In genomic region chr3:129558772-129559564, GRCh38 we compare ENCODE assay signal across 13 cellular contexts. TPM values are rescaled to one million over a fixed set of nuclear protein-coding genes. Genes with fewer than 3 reads are reported as not detected.
DNase-seq lines count a peak whose midpoint lies in the region; ATAC-seq and TF ChIP-seq lines count a peak whose summit lies in the region.
"Had no signal": no experiment of that assay in that cellular context is flagged by ENCODE, and none has a peak within 500 bp of the region (broad histone marks: within the 10 kb centered on the region; RNA-seq: fewer than 3 reads in every experiment).

No MANE protein-coding gene starts in this region.

- TF ChIP-seq CTCF in BE2C (IDR thresholded peaks at IDR 0.05; ENCODE audit: low read depth, low read length), result no peak
- TF ChIP-seq CTCF in natural killer cell (IDR thresholded peaks at IDR 0.05), result no peak

- peak; percentile 24 to 47 (median 42) for ATAC-seq in natural killer cell
- ATAC-seq in HG02970 (IDR thresholded peaks at IDR 0.05; ENCODE audit: low FRiP score, unreplicated experiment), result no peak
- no peak for ATAC-seq in GM19455 (IDR thresholded peaks at IDR 0.05; ENCODE audit: unreplicated experiment)

- H3K4me3 ChIP-seq in BE2C (ENCODE audit: low read depth, low read length), result no peak overlapping the region

- no peak overlapping the region for H3K4me3 Mint-ChIP-seq in natural killer cell

- H3K27ac ChIP-seq in KOPT-K1 (ENCODE audit: low read depth, low read length, poor library complexity, severe bottlenecking), result peak overlapping the region; percentile 30

- no peaks in the 10 kb centered on the region for H3K36me3 Mint-ChIP-seq in natural killer cell

- DNase-seq in BE2C, result peak; percentile 70
- DNase-seq in astrocyte of the hippocampus (ENCODE audit: low read depth, low spot score), result peak; percentile 76
- DNase-seq in natural killer cell, result no peak
- no peak for DNase-seq in stimulated activated naive CD4-positive, alpha-beta T cell treated with Interleukin-2 at 50 U/mL for 16 hours (lab: John Stamatoyannopoulos, UW)
- DNase-seq in activated CD4-positive, alpha-beta T cell treated with anti-CD3 and anti-CD28 coated beads, Interleukin-2, amount 50 U/mL, for 1 hour, result no peak
- DNase-seq: activated CD4-positive, alpha-beta T cell treated with anti-CD3 and anti-CD28 coated beads for 48 hours; GDM1; NCI-H1930; stimulated activated CD8-positive, alpha-beta memory T cell treated with anti-CD3 and anti-CD28 coated beads, Interleukin-4, amount 100 ng/mL, for 48 hours had no signal

- peaks cover 61% of the 10 kb centered on the region for H3K4me1 ChIP-seq in BE2C

- H3K36me3 ChIP-seq in BE2C (peaks cover 15% of the 10 kb centered on the region), KOPT-K1 (ENCODE audit: insufficient read depth, low read length) (no peaks in the 10 kb centered on the region)

- no peaks in the 10 kb centered on the region for H3K27me3 ChIP-seq in BE2C

- peak overlapping the region; percentile 79 to 92 for H3K27ac Mint-ChIP-seq in natural killer cell

- intact Hi-C loops in natural killer cell (cut with micrococcal nuclease), result no loop called here

- H3K4me1 Mint-ChIP-seq in natural killer cell, result peaks cover 31 to 42% of the 10 kb centered on the region in 2 donors

- peaks cover 3 to 7% of the 10 kb centered on the region in 2 donors for H3K27me3 Mint-ChIP-seq in natural killer cell (ENCODE audit: low read depth in 2 of 2)

- H3K9me3 ChIP-seq in BE2C (no peaks in the 10 kb centered on the region), KOPT-K1 (ENCODE audit: insufficient read depth, low read length, poor library complexity, severe bottlenecking) (no peaks in the 10 kb centered on the region)

- no peaks in the 10 kb centered on the region for H3K9me3 Mint-ChIP-seq in natural killer cell

RNA-seq across cellular contexts. Expression of gene H1-8, which starts 16.0 kb away (rescaled TPM):
- polyA plus RNA-seq in BE2C (2012; ENCODE audit: insufficient read depth, insufficient read length, low read depth), result not detected
- not detected for total RNA-seq in natural killer cell
- polyA plus RNA-seq: neural cell had no signal

RNA-seq across cellular contexts. Expression of gene RHO, which starts 30.5 kb away (rescaled TPM):
- polyA plus RNA-seq in BE2C (2012; ENCODE audit: insufficient read depth, insufficient read length, low read depth), result not detected
- total RNA-seq in natural killer cell, result not detected
- polyA plus RNA-seq: neural cell had no signal

RNA-seq across cellular contexts. Expression of gene PLXND1, which starts 47.5 kb away (rescaled TPM):
- polyA plus RNA-seq in BE2C (2012; ENCODE audit: insufficient read depth, insufficient read length, low read depth), result 227 TPM
- 100 to 1,000 TPM; 135 to 214 (median 189) TPM for total RNA-seq in natural killer cell

Comparison
In these comparisons a context has a peak if more than half of its experiments do, and no peak if none do; other contexts are left out.
1. DNase-seq: peak in BE2C (single experiment) and astrocyte of the hippocampus (single experiment); none in natural killer cell (single experiment), stimulated activated naive CD4-positive, alpha-beta T cell treated with Interleukin-2 at 50 U/mL for 16 hours (single experiment) and activated CD4-positive, alpha-beta T cell treated with anti-CD3 and anti-CD28 coated beads, Interleukin-2, amount 50 U/mL, for 1 hour (single experiment).
2. ATAC-seq: peak in natural killer cell (3 of 3); none in HG02970 (single experiment) and GM19455 (single experiment).